Comparison of ENCODE assay signal across 1 cellular context in genomic region chr18:79947881-79948610, GRCh38.
TF ChIP-seq lines count a peak whose summit lies in the region.

No MANE protein-coding gene starts in this region.

TF ChIP-seq in HepG2, 621 proteins besides CTCF, POLR2A, EP300 and RAD21 (continued from another document and continues in another):
- TF ChIP-seq PLSCR1 (CRISPR knock-in tag; IDR thresholded peaks at IDR 0.05; ENCODE audit: borderline replicate concordance) (no peak), MIER2 (CRISPR knock-in tag; IDR thresholded peaks at IDR 0.05) (no peak), ZSCAN25 (CRISPR knock-in tag; IDR thresholded peaks at IDR 0.05) (no peak), NFE2L2 (IDR thresholded peaks at IDR 0.05; ENCODE audit: low read length) (no peak), ATF5 (CRISPR knock-in tag; IDR thresholded peaks at IDR 0.05; ENCODE audit: low read depth) (no peak), SRSF9 (IDR thresholded peaks at IDR 0.05; ENCODE audit: borderline replicate concordance, insufficient read depth, low read depth, low read length, poor library complexity, severe bottlenecking) (no peak), ZNF574 (CRISPR knock-in tag; IDR thresholded peaks at IDR 0.05) (0 out of 2 replicates have a peak, but pooled peaks have one; percentile 25), ETS1 (CRISPR knock-in tag; IDR thresholded peaks at IDR 0.05) (no peak), BCLAF1 (IDR thresholded peaks at IDR 0.05) (no peak), SNAPC5 (CRISPR knock-in tag; IDR thresholded peaks at IDR 0.05; ENCODE audit: borderline replicate concordance) (no peak), NFATC3 (CRISPR knock-in tag; IDR thresholded peaks at IDR 0.05) (no peak), KLF16 (CRISPR knock-in tag; IDR thresholded peaks at IDR 0.05) (peak in 1 of 2 experiments; percentile 36; a peak in 1 of 4 replicates), HNRNPUL1 (IDR thresholded peaks at IDR 0.05; ENCODE audit: low read depth, low read length) (no peak), ZHX1 (CRISPR knock-in tag; IDR thresholded peaks at IDR 0.05; ENCODE audit: low read depth) (no peak), SSRP1 (CRISPR knock-in tag; IDR thresholded peaks at IDR 0.05) (no peak), FOXA1 (IDR thresholded peaks at IDR 0.05) (no peak), FOXA1 (CRISPR knock-in tag; IDR thresholded peaks at IDR 0.05) (peak; percentile 56; the same call in 1 of the 2 replicates), NCOA1 (CRISPR knock-in tag; IDR thresholded peaks at IDR 0.05) (no peak), ZNF280B (CRISPR knock-in tag; IDR thresholded peaks at IDR 0.05; ENCODE audit: borderline replicate concordance) (no peak), DRAP1 (CRISPR knock-in tag; IDR thresholded peaks at IDR 0.05) (0 out of 2 replicates have a peak, but pooled peaks have one; percentile 32), ZNF431 (CRISPR knock-in tag; IDR thresholded peaks at IDR 0.05; ENCODE audit: borderline replicate concordance, low read depth) (no peak; the same call in 1 of the 2 replicates), YEATS4 (CRISPR knock-in tag; IDR thresholded peaks at IDR 0.05; ENCODE audit: borderline replicate concordance) (peak; percentile 41; the same call in 1 of the 2 replicates), ZNF30 (CRISPR knock-in tag; IDR thresholded peaks at IDR 0.05) (no peak), FOXP4 (CRISPR knock-in tag; IDR thresholded peaks at IDR 0.05) (0 out of 2 replicates have a peak, but pooled peaks have one; percentile 31), ZNF333 (CRISPR knock-in tag; IDR thresholded peaks at IDR 0.05; ENCODE audit: borderline replicate concordance) (no peak), ZNF776 (CRISPR knock-in tag; IDR thresholded peaks at IDR 0.05) (no peak), THYN1 (CRISPR knock-in tag; IDR thresholded peaks at IDR 0.05; ENCODE audit: borderline replicate concordance, low read depth) (no peak), CEBPZ (IDR thresholded peaks at IDR 0.05; ENCODE audit: low read length) (no peak), ZNF329 (CRISPR knock-in tag; IDR thresholded peaks at IDR 0.05; ENCODE audit: low read depth) (no peak), E2F1 (CRISPR knock-in tag; IDR thresholded peaks at IDR 0.05) (no peak), ZNF891 (CRISPR knock-in tag; IDR thresholded peaks at IDR 0.05) (no peak), ZSCAN9 (CRISPR knock-in tag; IDR thresholded peaks at IDR 0.05; ENCODE audit: borderline replicate concordance) (no peak), ZNF205 (CRISPR knock-in tag; IDR thresholded peaks at IDR 0.05) (peak; percentile 57; the same call in 1 of the 2 replicates), LCORL (IDR thresholded peaks at IDR 0.05) (no peak), LCORL (CRISPR knock-in tag; IDR thresholded peaks at IDR 0.05) (peak; percentile 40; the same call in 1 of the 2 replicates), ZBTB38 (CRISPR knock-in tag; IDR thresholded peaks at IDR 0.05) (peak; percentile 96), U2AF1 (optimal IDR thresholded peaks at IDR 0.05; ENCODE audit: low read depth, low read length) (no peak)
